ENCODE assay signal across 9 cellular contexts in the genomic region with DNA sequence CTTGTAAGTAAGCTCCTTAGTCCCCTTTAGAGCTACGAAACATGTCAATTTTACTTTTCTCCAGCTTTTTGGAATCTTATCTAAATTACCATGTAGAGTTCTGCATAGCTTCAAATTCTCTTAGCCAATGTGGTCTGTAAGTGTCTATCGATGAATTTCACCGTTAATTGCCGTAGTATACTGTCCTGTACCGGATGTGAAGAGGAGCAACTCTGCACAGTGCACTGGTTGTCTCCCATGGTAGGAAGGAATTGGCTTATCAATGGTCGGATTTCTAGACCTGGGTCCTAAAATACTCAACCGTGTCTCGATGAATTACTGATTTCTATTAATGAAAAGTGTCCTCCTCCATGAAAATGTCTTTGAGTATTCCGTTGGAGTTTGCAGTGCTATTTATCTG. TPM values are rescaled to one million over a fixed set of nuclear protein-coding genes. Genes with fewer than 3 reads are reported as not detected.
DNase-seq lines count a peak whose midpoint lies in the region; FAIRE-seq and TF ChIP-seq lines count a peak whose summit lies in the region.
"Had no signal": no experiment of that assay in that cellular context is flagged by ENCODE, and none has a peak within 500 bp of the region (broad histone marks: within the 10 kb centered on the region; RNA-seq: fewer than 3 reads in every experiment).

No MANE protein-coding gene starts in this region.

- TF ChIP-seq CTCF in Caco-2 (IDR thresholded peaks at IDR 0.05; ENCODE audit: insufficient read depth in 1 of 2, low read depth in 1 of 2, low read length in 1 of 2, severe bottlenecking in 1 of 2, unreplicated experiment in 1 of 2) (no peak), neural progenitor cell (IDR thresholded peaks at IDR 0.05) (no peak)

- peaks cover 15% of the 10 kb centered on the region for H3K36me3 Mint-ChIP-seq in Caco-2 (ENCODE audit: insufficient read depth, unreplicated experiment)
- H3K36me3 Mint-ChIP-seq in neural progenitor cell = no peaks in the 10 kb centered on the region

- H3K4me3 Mint-ChIP-seq in Caco-2 (ENCODE audit: unreplicated experiment) (no peak overlapping the region), neural progenitor cell (no peak overlapping the region)

- H3K9me3 Mint-ChIP-seq in Caco-2 (ENCODE audit: unreplicated experiment) (no peaks in the 10 kb centered on the region), neural progenitor cell (no peaks in the 10 kb centered on the region)

- H4K20me1 ChIP-seq in neural progenitor cell (ENCODE audit: low read depth) = peaks cover 66% of the 10 kb centered on the region

- DNase-seq in Caco-2 = no peak
- DNase-seq in KBM-7 = peak; percentile 32
- no peak for DNase-seq in neural progenitor cell (ENCODE audit: low spot score)
- DNase-seq in frontal cortex (ENCODE audit: low spot score in 2 of 2) = no peak
- no peak for DNase-seq in NCI-H1930 (lab: John Stamatoyannopoulos, UW)
- no peak for DNase-seq in HK-2 (ENCODE audit: unreplicated experiment)
- DNase-seq in activated CD4-positive, alpha-beta T cell treated with anti-CD3 and anti-CD28 coated beads for 48 hours = no peak
- DNase-seq: SHP77 had no signal

- H3K27me3 Mint-ChIP-seq in Caco-2 (ENCODE audit: insufficient read depth, unreplicated experiment) = no peaks in the 10 kb centered on the region
- H3K27me3 Mint-ChIP-seq in neural progenitor cell (ENCODE audit: insufficient read depth, low read depth) = peaks cover 2% of the 10 kb centered on the region

- H3K4me3 ChIP-seq in Caco-2 (ENCODE audit: low read depth, low read length) (peak overlapping the region; percentile 92), ectodermal cell (ENCODE audit: insufficient read depth, low read depth, low read length) (peak overlapping the region; percentile 68), neural progenitor cell (peak overlapping the region; percentile 65)

- CTCF ChIA-PET in Caco-2 (lab: Charles Lee) = no interaction called here

- H3K27me3 ChIP-seq in Caco-2 (replicated peaks; ENCODE audit: control insufficient read depth, insufficient read depth, low read length) (no peaks in the 10 kb centered on the region), ectodermal cell (ENCODE audit: control insufficient read depth, insufficient read depth, low read length, poor library complexity, severe bottlenecking) (no peaks in the 10 kb centered on the region), neural progenitor cell (no peaks in the 10 kb centered on the region)

- no peaks in the 10 kb centered on the region for H3K4me1 Mint-ChIP-seq in Caco-2 (ENCODE audit: low read depth, unreplicated experiment)
- peaks cover 15% of the 10 kb centered on the region for H3K4me1 Mint-ChIP-seq in neural progenitor cell

- no peaks in the 10 kb centered on the region; the same call in 1 of the 2 replicates for H3K36me3 ChIP-seq in Caco-2 (ENCODE audit: control insufficient read depth, insufficient read depth, low read length)
- no peaks in the 10 kb centered on the region for H3K36me3 ChIP-seq in ectodermal cell (ENCODE audit: control insufficient read depth, insufficient read depth, low read length)
- no peaks in the 10 kb centered on the region for H3K36me3 ChIP-seq in neural progenitor cell

- in situ Hi-C loops in KBM-7 (cut with MboI; ENCODE audit: low pct_unique_long_range_greater_than_20kb, low sequenced_read_pairs) = no loop called here

- peaks cover 70% of the 10 kb centered on the region for H3K79me2 ChIP-seq in neural progenitor cell (ENCODE audit: low read depth)

- H3K27ac Mint-ChIP-seq in Caco-2 (ENCODE audit: unreplicated experiment) = no peak overlapping the region
- H3K27ac Mint-ChIP-seq in neural progenitor cell = no peak overlapping the region

- H3K27ac ChIP-seq in ectodermal cell (ENCODE audit: insufficient read depth, low read depth, low read length, poor library complexity, severe bottlenecking) (no peak overlapping the region), neural progenitor cell (no peak overlapping the region)

- peak overlapping the region; percentile 87 for H3K9ac ChIP-seq in neural progenitor cell

- peak overlapping the region; percentile 81 for H3K4me2 ChIP-seq in neural progenitor cell

- H3F3A ChIP-seq in neural progenitor cell (ENCODE audit: low read depth) = peaks cover 29% of the 10 kb centered on the region

- no peak for FAIRE-seq in frontal cortex (lab: Jason Lieb, UNC)

- 38 to 44% methylated on average over 9 of the region's 9 CpGs for WGBS in ectodermal cell, 2 experiments

- no peak overlapping the region for H2AFZ ChIP-seq in neural progenitor cell (replicated peaks)

- H3K4me1 ChIP-seq in Caco-2 = peaks cover 16% of the 10 kb centered on the region; the same call in 1 of the 2 replicates
- no peaks in the 10 kb centered on the region for H3K4me1 ChIP-seq in ectodermal cell (ENCODE audit: control insufficient read depth, insufficient read depth, low read length)
- peaks cover 4% of the 10 kb centered on the region for H3K4me1 ChIP-seq in neural progenitor cell

- BruUV-seq in Caco-2 (replicated peaks; lab: Mats Ljungman, UMichigan) = no TSS peak

- intact Hi-C loops in Caco-2 (cut with micrococcal nuclease; ENCODE audit: unreplicated experiment) = loop anchor here (5.0 kb wide), 2 partner anchors 40 to 110 kb away; partner anchors contain the start of gene BMPR2

- POLR2A ChIA-PET in Caco-2 (lab: Charles Lee) = no interaction called here

- H3K9me3 ChIP-seq in Caco-2 (no peaks in the 10 kb centered on the region), ectodermal cell (ENCODE audit: control insufficient read depth, low read length) (no peaks in the 10 kb centered on the region), neural progenitor cell (ENCODE audit: low read depth) (no peaks in the 10 kb centered on the region)

RNA-seq across cellular contexts. Expression of gene NOP58, which starts 1.9 kb away (rescaled TPM):
- total RNA-seq in Caco-2 (2022) (136 and 147 TPM in 2 replicates), neural progenitor cell (ENCODE audit: low replicate concordance) (99.4 and 112 TPM in 2 replicates), frontal cortex (48.5 TPM)
- polyA plus RNA-seq in ectodermal cell (2013, experiment 1 of 4) = 99.6 TPM
- polyA plus RNA-seq in ectodermal cell (2013, experiment 2 of 4) = 107 TPM
- 79.0 TPM for polyA plus RNA-seq in ectodermal cell (2013, experiment 3 of 4)
- polyA plus RNA-seq in ectodermal cell (2013, experiment 4 of 4) = 85.4 TPM

RNA-seq across cellular contexts. Expression of gene SUMO1, which starts 29.1 kb away (rescaled TPM):
- total RNA-seq in Caco-2 (2022) (137 and 143 TPM in 2 replicates), neural progenitor cell (ENCODE audit: low replicate concordance) (217 and 409 TPM in 2 replicates), frontal cortex (177 TPM)
- polyA plus RNA-seq in ectodermal cell (2013, experiment 1 of 4) = 183 TPM
- polyA plus RNA-seq in ectodermal cell (2013, experiment 2 of 4) = 194 TPM
- 144 TPM for polyA plus RNA-seq in ectodermal cell (2013, experiment 3 of 4)
- 160 TPM for polyA plus RNA-seq in ectodermal cell (2013, experiment 4 of 4)
